In the genomic region with DNA sequence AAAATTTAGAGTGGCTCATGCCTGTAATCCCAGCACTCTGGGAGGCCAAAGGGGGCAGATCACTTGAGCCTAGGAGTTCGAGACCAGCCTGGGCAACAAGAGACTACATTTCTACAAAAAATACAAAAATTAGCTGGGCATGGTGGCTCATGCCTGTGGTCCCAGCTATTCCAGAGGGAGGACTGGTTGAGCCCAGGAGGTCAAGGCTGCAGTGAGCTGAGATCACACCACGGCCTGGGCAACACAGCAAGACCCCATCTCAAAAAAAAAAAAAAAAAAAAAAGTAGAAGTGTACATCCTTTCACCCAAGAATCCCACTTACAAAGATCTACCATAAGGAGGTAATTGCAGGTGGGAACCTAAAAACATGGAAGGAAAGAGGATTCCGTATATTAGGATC, we compare ENCODE assay signal across 17 cellular contexts. TPM values are rescaled to one million over a fixed set of nuclear protein-coding genes. Genes with fewer than 3 reads are reported as not detected.
"Had no signal": no experiment of that assay in that cellular context is flagged by ENCODE, and none has a peak within 500 bp of the region (broad histone marks: within the 10 kb centered on the region; RNA-seq: fewer than 3 reads in every experiment).

No MANE protein-coding gene starts in this region.

RNA-seq across cellular contexts. Expression of gene C18orf63, which starts 30.1 kb away (rescaled TPM):
- total RNA-seq: activated B cell treated with CpG ODN at 0.5 μM for 24 hours; activated CD4-positive, alpha-beta T cell treated with anti-CD3 and anti-CD28 coated beads for 36 hours; activated naive CD4-positive, alpha-beta T cell treated with anti-CD3 and anti-CD28 coated beads, Interleukin-2, amount 50 U/mL, for 72 hours; activated T-helper 17 cell treated with anti-CD3 and anti-CD28 coated beads, Interleukin-2, amount 50 U/mL, for 72 hours; adrenal gland; ascending aorta; dermis microvascular lymphatic vessel endothelial cell; endothelial cell of umbilical vein; esophagus mucosa; gastrocnemius medialis; left lobe of liver; mononuclear cell; SK-MEL-5; T-helper 1 cell treated with Interleukin-12 subunit alpha and Interleukin-12 subunit beta and Interleukin-4 antibody, amounts not matched to agents 30 ng/mL and 1 ng/mL, for 36 hours; temporal lobe; ureter had no signal
- polyA plus RNA-seq: adrenal gland, endothelial cell of umbilical vein, keratinocyte had no signal
